8 cellular contexts compared by ENCODE assay signal in the genomic region with DNA sequence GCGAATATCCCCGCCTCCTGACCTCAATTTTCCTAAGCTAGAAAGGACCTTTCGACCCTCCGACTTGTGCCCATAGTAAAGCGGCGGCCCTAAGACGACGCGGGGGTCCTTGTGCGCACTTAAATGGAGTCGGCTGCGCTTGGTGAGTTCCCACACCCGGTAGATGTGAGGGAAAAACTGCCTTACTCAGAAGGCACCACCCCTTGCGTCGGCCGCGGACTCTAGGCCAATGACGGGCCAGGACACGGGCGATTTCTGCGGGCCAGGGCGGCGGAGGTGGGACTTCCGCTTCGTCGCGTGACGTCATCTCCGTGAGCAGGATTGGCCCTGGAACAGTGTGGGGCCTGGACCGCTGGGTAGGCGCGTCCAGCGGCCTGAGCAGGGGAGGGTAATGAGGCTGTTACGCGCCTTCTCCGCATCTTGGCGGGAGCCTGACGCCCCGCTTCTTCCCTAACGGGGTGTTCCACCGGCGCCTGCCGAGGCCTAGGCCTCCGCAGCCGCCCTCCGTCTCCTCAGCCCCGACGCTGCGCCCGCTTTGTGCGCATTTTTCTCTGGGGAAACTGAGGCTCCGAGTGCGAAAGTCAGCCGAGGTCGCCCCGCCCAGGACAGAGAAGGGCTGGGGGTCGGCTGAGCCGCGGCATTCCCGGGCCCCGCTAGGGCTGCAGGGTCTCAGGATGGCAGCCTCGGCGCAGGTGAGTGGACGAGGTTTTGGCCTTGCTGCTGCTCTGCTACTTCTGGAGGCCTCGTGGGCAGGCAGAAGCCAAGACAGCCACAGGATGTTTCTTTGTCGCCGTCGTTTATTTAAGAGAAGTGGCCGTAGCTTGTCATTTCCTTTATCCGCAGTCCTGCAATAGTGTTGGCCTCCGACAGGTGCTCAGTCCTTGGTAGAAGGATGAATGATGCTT. TPM values are rescaled to one million over a fixed set of nuclear protein-coding genes. Genes with fewer than 3 reads are reported as not detected.
DNase-seq lines count a peak whose midpoint lies in the region; ATAC-seq and TF ChIP-seq lines count a peak whose summit lies in the region.

ZNF543 (plus strand) TSS at position 293 of the 905 bp plus-strand sequence; CDS start at position 675, 382 bp downstream.

- H3K9me3 ChIP-seq in osteoblast (ENCODE audit: low read depth, low read length) = no peaks in the 10 kb centered on the region
- peaks cover 8% of the 10 kb centered on the region for H3K9me3 ChIP-seq in thoracic aorta

- H3K36me3 ChIP-seq in osteoblast (ENCODE audit: insufficient read depth, low read length) (peaks cover 19% of the 10 kb centered on the region), thoracic aorta (peaks cover 20% of the 10 kb centered on the region)

- peak; percentile 98 for DNase-seq in NCI-H1105 (lab: John Stamatoyannopoulos, UW)
- DNase-seq in SKM-1 (lab: John Stamatoyannopoulos, UW; ENCODE audit: unreplicated experiment) = peak; percentile 27
- DNase-seq in activated naive CD8-positive, alpha-beta T cell treated with anti-CD3 and anti-CD28 coated beads for 36 hours = peak; percentile 94
- peak; percentile 94 to 99 (median 98) for DNase-seq in head of caudate nucleus
- peak; percentile 99 for DNase-seq in osteoblast (ENCODE audit: insufficient read length, low spot score, missing footprints)
- peak; percentile 74 for DNase-seq in thoracic aorta (ENCODE audit: low spot score)

- H3K27ac ChIP-seq in osteoblast (ENCODE audit: low read depth, low read length) = peak within 1 kb of the TSS; percentile 85
- peak within 1 kb of the TSS; percentile 74 to 82 for H3K27ac ChIP-seq in thoracic aorta

- peaks cover 10% of the 10 kb centered on the region for H3K4me1 ChIP-seq in osteoblast (ENCODE audit: insufficient read depth, low read length)
- H3K4me1 ChIP-seq in thoracic aorta (ENCODE audit: control insufficient read depth in 1 of 2, low read depth in 2 of 2) = peaks cover 5 to 22% of the 10 kb centered on the region in 2 donors

- H3K36me3 Mint-ChIP-seq in activated naive CD8-positive, alpha-beta T cell treated with anti-CD3 and anti-CD28 coated beads for 36 hours = peaks cover 52% of the 10 kb centered on the region

- H3K4me3 ChIP-seq in osteoblast (ENCODE audit: insufficient read depth, low read length) = peak within 1 kb of the TSS; percentile 94
- peak within 1 kb of the TSS; percentile 97 for H3K4me3 ChIP-seq in thoracic aorta

- H3K9me3 Mint-ChIP-seq in activated naive CD8-positive, alpha-beta T cell treated with anti-CD3 and anti-CD28 coated beads for 36 hours = peaks cover 24% of the 10 kb centered on the region

- H3K4me1 Mint-ChIP-seq in activated naive CD8-positive, alpha-beta T cell treated with anti-CD3 and anti-CD28 coated beads for 36 hours = peaks cover 23% of the 10 kb centered on the region

- peak within 1 kb of the TSS; percentile 86 for H3K4me3 Mint-ChIP-seq in activated naive CD8-positive, alpha-beta T cell treated with anti-CD3 and anti-CD28 coated beads for 36 hours

- H3K27ac Mint-ChIP-seq in activated naive CD8-positive, alpha-beta T cell treated with anti-CD3 and anti-CD28 coated beads for 36 hours = peak within 1 kb of the TSS; percentile 95

- peak; percentile 97 for ATAC-seq in HG02623 (IDR thresholded peaks at IDR 0.05; ENCODE audit: unreplicated experiment)
- ATAC-seq in thoracic aorta (ENCODE audit: insufficient number of reproducible peaks, low FRiP score, low read depth) = peak; percentile 90

- no peak for TF ChIP-seq CTCF in osteoblast (IDR thresholded peaks at IDR 0.05; ENCODE audit: extremely low read depth, low read depth, low read length)
- TF ChIP-seq CTCF in thoracic aorta (IDR thresholded peaks at IDR 0.05) = no peak

- intact Hi-C loops in head of caudate nucleus (cut with DNase I) = loop anchor here (5.0 kb wide), 1 partner anchor 42 kb away; the partner anchor contains the start of genes TRAPPC2B and ZNF547

- peaks cover 19% of the 10 kb centered on the region for H3K27me3 Mint-ChIP-seq in activated naive CD8-positive, alpha-beta T cell treated with anti-CD3 and anti-CD28 coated beads for 36 hours

- H2AFZ ChIP-seq in osteoblast (ENCODE audit: low read length) = peak within 1 kb of the TSS; percentile 97

- TF ChIP-seq POLR2A in GM10847 (IDR thresholded peaks at IDR 0.05; ENCODE audit: extremely low read depth, insufficient read length) = peak; percentile 76

- H3K79me2 ChIP-seq in osteoblast (ENCODE audit: insufficient read depth, low read length) = peaks cover 38% of the 10 kb centered on the region

- peaks cover 10% of the 10 kb centered on the region for H3K27me3 ChIP-seq in osteoblast (ENCODE audit: insufficient read depth, low read length)
- H3K27me3 ChIP-seq in thoracic aorta (replicated peaks; ENCODE audit: insufficient read depth) = no peaks in the 10 kb centered on the region

- no peaks in the 10 kb centered on the region for H4K20me1 ChIP-seq in osteoblast (ENCODE audit: insufficient read depth, low read length)

- H3K4me2 ChIP-seq in osteoblast (ENCODE audit: insufficient read depth, low read length) = peak within 1 kb of the TSS; percentile 92

RNA-seq across cellular contexts. Expression of gene ZNF543, which starts in this region (rescaled TPM):
- 1 to 10 TPM; 8.2 to 8.4 TPM for total RNA-seq in activated naive CD8-positive, alpha-beta T cell treated with anti-CD3 and anti-CD28 coated beads for 36 hours
- total RNA-seq in osteoblast = 10.6 and 11.9 TPM in 2 replicates
- total RNA-seq in thoracic aorta = 1 to 10 TPM; 7.6 to 9.7 TPM

Comparison
In these comparisons a context has a peak if more than half of its experiments do, and no peak if none do; other contexts are left out.
1. Peak in every context shown above with its lines: DNase-seq, ATAC-seq, H3K4me3 ChIP-seq and H3K27ac ChIP-seq.
2. DNase-seq: peak in every context shown above with its lines; median percentile 99 in osteoblast; 98 in NCI-H1105; 98 in head of caudate nucleus; 94 in activated naive CD8-positive, alpha-beta T cell treated with anti-CD3 and anti-CD28 coated beads for 36 hours; 74 in thoracic aorta; 27 in SKM-1.